Comparison of ENCODE assay signal across 16 cellular contexts in genomic region chr15:68203956-68204355, GRCh38. TPM values are rescaled to one million over a fixed set of nuclear protein-coding genes. Genes with fewer than 3 reads are reported as not detected.
DNase-seq lines count a peak whose midpoint lies in the region; ATAC-seq and TF ChIP-seq lines count a peak whose summit lies in the region.
"Had no signal": no experiment of that assay in that cellular context is flagged by ENCODE, and none has a peak within 500 bp of the region (broad histone marks: within the 10 kb centered on the region; RNA-seq: fewer than 3 reads in every experiment).

No MANE protein-coding gene starts in this region.

- no peak for TF ChIP-seq POLR2A in esophagus muscularis mucosa (IDR thresholded peaks at IDR 0.05; ENCODE audit: low read depth)

- ATAC-seq in left cardiac atrium (no peak), omental fat pad (ENCODE audit: low FRiP score) (no peak), HG03439 (IDR thresholded peaks at IDR 0.05; ENCODE audit: unreplicated experiment) (no peak)

- H3K4me1 ChIP-seq in right atrium auricular region (peaks cover 0 to 45% of the 10 kb centered on the region in 2 donors), esophagus muscularis mucosa (peaks cover 30 to 82% (median 69%) of the 10 kb centered on the region in 4 donors)

- no peak overlapping the region for H3K27ac ChIP-seq in right atrium auricular region
- H3K27ac ChIP-seq in esophagus muscularis mucosa (replicated peaks in 1 of 4): no peak overlapping the region
- H3K27ac ChIP-seq: KMS-11 had no signal

- TF ChIP-seq CTCF in right atrium auricular region (IDR thresholded peaks at IDR 0.05) (no peak), esophagus muscularis mucosa (IDR thresholded peaks at IDR 0.05) (no peak), omental fat pad (IDR thresholded peaks at IDR 0.05) (no peak)

- no peaks in the 10 kb centered on the region for H3K27me3 ChIP-seq in right atrium auricular region
- no peaks in the 10 kb centered on the region for H3K27me3 ChIP-seq in esophagus muscularis mucosa
- H3K27me3 ChIP-seq: MG63 had no signal

- TF ChIP-seq EP300 in esophagus muscularis mucosa (IDR thresholded peaks at IDR 0.05): no peak

- 100% methylated on average over 4 of the region's 5 CpGs for whole genome bisulfite sequencing in esophagus muscularis mucosa

- intact Hi-C loops in left cardiac atrium (cut with DNase I): no loop called here
- intact Hi-C loops in esophagus muscularis mucosa (cut with DNase I): no loop called here
- intact Hi-C loops in posterior cingulate gyrus (cut with DNase I): no loop called here

- H3K4me3 ChIP-seq in right atrium auricular region: no peak overlapping the region
- H3K4me3 ChIP-seq in esophagus muscularis mucosa: peak overlapping the region; percentile 42 to 53 (median 49)
- H3K4me3 ChIP-seq: MG63 had no signal

- H3K9me3 ChIP-seq in right atrium auricular region (no peaks in the 10 kb centered on the region), esophagus muscularis mucosa (no peaks in the 10 kb centered on the region)
- H3K9me3 ChIP-seq: MG63 had no signal

- DNase-seq in left cardiac atrium (peak; percentile 8), right atrium auricular region (ENCODE audit: low spot score) (no peak), esophagus muscularis mucosa (ENCODE audit: extremely low spot score) (no peak), omental fat pad (ENCODE audit: low spot score) (peak; percentile 6), NCI-H446 treated with DMSO at 0.1 percent for 48 hours (lab: John Stamatoyannopoulos, UW) (no peak), posterior cingulate gyrus (no peak)
- no peak for DNase-seq in activated T-cell treated with anti-CD3 and anti-CD28 coated beads, Interleukin-2, amount 50 U/mL, for 1 hour
- DNase-seq: DMS79 treated with DMSO at 0.1 percent for 48 hours, GOT3, MG63, NCI-H1105, NCI-H187, NCI-H774, SHP77 treated with DMSO at 0.1 percent for 48 hours had no signal

- no peaks in the 10 kb centered on the region for H3K36me3 ChIP-seq in right atrium auricular region
- H3K36me3 ChIP-seq in esophagus muscularis mucosa: no peaks in the 10 kb centered on the region

RNA-seq across cellular contexts. Expression of gene CALML4, which starts 1.2 kb away (rescaled TPM):
- total RNA-seq in left cardiac atrium (1 to 10 TPM; 3.7 to 4.3 TPM), right atrium auricular region (1 to 10 TPM in 1 of 2 donors, under 1 TPM in 1; 0.52 to 2.1 TPM), esophagus muscularis mucosa (10 to 100 TPM; 14.2 to 45.8 (median 32.1) TPM), omental fat pad (10 to 100 TPM in 1 of 4 donors, 1 to 10 TPM in 3; 8.6 to 10.3 (median 9.0) TPM)

RNA-seq across cellular contexts. Expression of gene CLN6, which starts 25.6 kb away (rescaled TPM):
- 10 to 100 TPM; 10.7 to 12.3 TPM for total RNA-seq in left cardiac atrium
- 1 to 10 TPM; 6.4 to 7.4 TPM for total RNA-seq in right atrium auricular region
- total RNA-seq in esophagus muscularis mucosa: 10 to 100 TPM; 13.4 to 18.2 (median 16.1) TPM
- total RNA-seq in omental fat pad: 10 to 100 TPM; 15.6 to 40.1 (median 21.3) TPM

Comparison
In these comparisons a context has a peak if more than half of its experiments do, and no peak if none do; other contexts are left out.
1. DNase-seq: peak in left cardiac atrium (single experiment) and omental fat pad (single experiment); none in right atrium auricular region (single experiment), esophagus muscularis mucosa (single experiment), NCI-H446 treated with DMSO at 0.1 percent for 48 hours (single experiment), activated T-cell treated with anti-CD3 and anti-CD28 coated beads, Interleukin-2, amount 50 U/mL, for 1 hour (single experiment) and posterior cingulate gyrus (0 of 10).
2. H3K4me3 ChIP-seq: peak in esophagus muscularis mucosa (4 of 4); none in right atrium auricular region (0 of 2).